In the genomic region with DNA sequence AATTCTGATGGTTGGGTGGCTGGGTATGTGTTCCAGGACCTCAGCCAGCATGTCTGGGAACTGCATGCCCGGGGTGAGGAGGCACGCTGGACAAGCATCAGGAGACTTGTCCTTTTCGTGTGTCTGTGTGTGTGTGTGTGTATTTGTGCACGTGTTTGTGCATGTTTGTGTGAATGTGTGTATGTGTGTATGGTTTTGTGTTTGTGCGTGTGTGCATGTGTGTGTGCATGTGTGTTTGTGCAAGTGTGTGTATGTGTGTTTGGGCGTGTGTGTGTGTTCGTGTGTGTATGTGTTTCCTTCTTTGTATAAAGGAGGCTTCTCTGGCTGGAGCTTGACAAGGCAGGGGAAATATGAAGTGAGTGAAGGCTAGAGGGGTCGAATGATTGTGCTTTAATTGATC, we compare ENCODE assay signal across 1 cellular context.
TF ChIP-seq lines count a peak whose summit lies in the region.

No MANE protein-coding gene starts in this region.

TF ChIP-seq in H1, 55 proteins besides CTCF, POLR2A, EP300 and RAD21 (continued from another document):
- TF ChIP-seq, protein P1, sequence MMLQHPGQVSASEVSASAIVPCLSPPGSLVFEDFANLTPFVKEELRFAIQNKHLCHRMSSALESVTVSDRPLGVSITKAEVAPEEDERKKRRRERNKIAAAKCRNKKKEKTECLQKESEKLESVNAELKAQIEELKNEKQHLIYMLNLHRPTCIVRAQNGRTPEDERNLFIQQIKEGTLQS (IDR thresholded peaks at IDR 0.05; ENCODE audit: insufficient read depth, low read depth, low read length), result no peak
- TF ChIP-seq RBBP5 (IDR thresholded peaks at IDR 0.05; ENCODE audit: borderline replicate concordance, low read depth, low read length), result no peak
